In the genomic region with DNA sequence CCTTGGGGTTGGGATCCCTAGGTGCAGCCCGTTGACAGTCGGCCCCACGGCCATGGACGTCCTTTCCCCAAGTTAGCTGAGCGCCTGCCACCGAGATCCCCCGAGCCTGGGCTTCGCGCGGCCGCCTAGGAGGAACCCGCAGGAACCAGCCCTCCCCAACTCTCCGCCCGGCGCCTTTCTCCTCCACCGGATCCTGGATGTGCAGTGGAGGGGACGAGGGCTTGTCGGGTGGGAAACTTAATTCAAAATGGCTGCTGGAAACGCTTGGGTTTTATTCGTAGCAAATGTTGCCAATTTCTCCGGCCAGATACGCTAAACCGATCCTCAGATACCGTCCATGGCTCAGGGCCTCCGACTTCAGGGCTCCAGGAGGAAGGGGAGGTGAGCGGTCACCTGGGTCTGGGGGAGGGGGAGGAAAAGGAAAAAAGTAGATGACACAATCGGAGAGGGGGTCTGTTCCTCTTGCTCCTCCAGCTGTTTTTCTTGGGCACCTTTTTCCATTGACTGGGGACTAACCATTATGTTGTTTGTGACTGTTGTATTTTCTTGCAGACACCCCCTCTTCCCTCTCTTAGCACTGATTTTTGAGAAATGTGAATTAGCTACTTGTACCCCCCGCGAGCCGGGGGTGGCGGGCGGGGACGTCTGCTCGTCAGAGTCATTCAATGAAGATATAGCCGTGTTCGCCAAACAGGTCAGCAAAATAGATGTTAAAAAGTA, we compare ENCODE assay signal across 10 cellular contexts. TPM values are rescaled to one million over a fixed set of nuclear protein-coding genes. Genes with fewer than 3 reads are reported as not detected.
DNase-seq lines count a peak whose midpoint lies in the region; ATAC-seq and TF ChIP-seq lines count a peak whose summit lies in the region.
"Had no signal": no experiment of that assay in that cellular context is flagged by ENCODE, and none has a peak within 500 bp of the region (broad histone marks: within the 10 kb centered on the region; RNA-seq: fewer than 3 reads in every experiment).

No MANE protein-coding gene starts in this region.

- H3K27ac ChIP-seq in muscle layer of colon (ENCODE audit: low read depth, low read length): peak overlapping the region; percentile 94
- H3K27ac ChIP-seq in CD4-positive, alpha-beta T cell (ENCODE audit: low read depth, low read length): no peak overlapping the region
- H3K27ac ChIP-seq: A549 had no signal

- intact Hi-C loops in CD4-positive, alpha-beta T cell (cut with DNase I, micrococcal nuclease): no loop called here

- H3K27me3 Mint-ChIP-seq in type B pancreatic cell: peaks cover 38% of the 10 kb centered on the region
- H3K27me3 Mint-ChIP-seq in CD4-positive, alpha-beta T cell: peaks cover 90% of the 10 kb centered on the region

- H3K4me3 ChIP-seq in epithelial cell of proximal tubule (ENCODE audit: low read depth, low read length): peak overlapping the region; percentile 40
- peak overlapping the region; percentile 67 to 88 for H3K4me3 ChIP-seq in muscle layer of colon (ENCODE audit: low read depth in 1 of 2, low read length in 2 of 2)
- H3K4me3 ChIP-seq: A549 had no signal

- peaks cover 50% of the 10 kb centered on the region for H3K36me3 ChIP-seq in muscle layer of colon (ENCODE audit: insufficient read depth, low read length)

- H3K27ac Mint-ChIP-seq in type B pancreatic cell: peak overlapping the region; percentile 98
- H3K27ac Mint-ChIP-seq in CD4-positive, alpha-beta T cell: no peak overlapping the region

- CTCF ChIA-PET in CD4-positive, alpha-beta T cell (lab: Charles Lee): no interaction called here

- TF ChIP-seq CTCF in epithelial cell of proximal tubule (conservative IDR thresholded peaks at IDR 0.05; ENCODE audit: low read depth, low read length) (no peak), type B pancreatic cell (conservative IDR thresholded peaks at IDR 0.05) (no peak)
- no peak for TF ChIP-seq CTCF in CD4-positive, alpha-beta T cell (IDR thresholded peaks at IDR 0.05)

- no peaks in the 10 kb centered on the region for H3K9me3 ChIP-seq in muscle layer of colon (ENCODE audit: low read length)
- H3K9me3 ChIP-seq in CD4-positive, alpha-beta T cell (ENCODE audit: control insufficient read depth, low read length): no peaks in the 10 kb centered on the region
- H3K9me3 ChIP-seq: A549 had no signal

- DNase-seq in activated CD4-positive, alpha-beta T cell treated with anti-CD3 and anti-CD28 coated beads for 48 hours: peak; percentile 7
- no peak for DNase-seq in activated CD4-positive, alpha-beta T cell treated with anti-CD3 and anti-CD28 coated beads for 1 hour
- DNase-seq in epithelial cell of proximal tubule (ENCODE audit: low read depth) (no peak), type B pancreatic cell (ENCODE audit: extremely low spot score, unreplicated experiment) (no peak), NCI-H2029 treated with DMSO at 0.1 percent for 48 hours (lab: John Stamatoyannopoulos, UW) (no peak), DMS 273 (lab: John Stamatoyannopoulos, UW; ENCODE audit: unreplicated experiment) (no peak)
- DNase-seq in CD4-positive, alpha-beta T cell: no peak
- DNase-seq: Kasumi-1 had no signal

- H3K27me3 ChIP-seq in muscle layer of colon (ENCODE audit: control insufficient read depth in 1 of 2, insufficient read depth in 2 of 2, low read length in 2 of 2): no peaks in the 10 kb centered on the region
- peaks cover 93% of the 10 kb centered on the region for H3K27me3 ChIP-seq in CD4-positive, alpha-beta T cell (ENCODE audit: control insufficient read depth, insufficient read depth, low read length)

- no peaks in the 10 kb centered on the region for H3K9me3 Mint-ChIP-seq in type B pancreatic cell
- H3K9me3 Mint-ChIP-seq in CD4-positive, alpha-beta T cell: no peaks in the 10 kb centered on the region

- peak overlapping the region; percentile 99 for H3K9ac ChIP-seq in muscle layer of colon (ENCODE audit: low read length)

- H3K36me3 Mint-ChIP-seq in type B pancreatic cell: peaks cover 73% of the 10 kb centered on the region
- no peaks in the 10 kb centered on the region for H3K36me3 Mint-ChIP-seq in CD4-positive, alpha-beta T cell (ENCODE audit: low read depth)

- H3K4me1 Mint-ChIP-seq in type B pancreatic cell (ENCODE audit: unreplicated experiment): peaks cover 27% of the 10 kb centered on the region
- H3K4me1 Mint-ChIP-seq in CD4-positive, alpha-beta T cell (ENCODE audit: low read depth): peaks cover 29% of the 10 kb centered on the region

- POLR2A ChIA-PET in CD4-positive, alpha-beta T cell (lab: Charles Lee): no interaction called here

- no peak for ATAC-seq in CD4-positive, alpha-beta T cell (ENCODE audit: poor library complexity)
- ATAC-seq: A549 had no signal

- peak overlapping the region; percentile 96 for H3K4me3 Mint-ChIP-seq in type B pancreatic cell
- no peak overlapping the region for H3K4me3 Mint-ChIP-seq in CD4-positive, alpha-beta T cell

- H3K4me1 ChIP-seq in muscle layer of colon (ENCODE audit: insufficient read depth, low read length): no peaks in the 10 kb centered on the region

RNA-seq across cellular contexts. Expression of a gene that starts 4.5 kb away (rescaled TPM):
- total RNA-seq in epithelial cell of proximal tubule (0.23 and 3.5 TPM in 2 replicates), type B pancreatic cell (ENCODE audit: low replicate concordance) (250 and 255 TPM in 2 replicates)
- total RNA-seq in CD4-positive, alpha-beta T cell: not detected

Comparison
In these comparisons a context has a peak if more than half of its experiments do, and no peak if none do; other contexts are left out.
1. RNA of a gene that starts 4.5 kb away (total RNA-seq): 250 to 255 TPM in type B pancreatic cell; 0.23 to 3.5 TPM in epithelial cell of proximal tubule and not detected in CD4-positive, alpha-beta T cell; every median in the first group is over 10 times any median in the second.